In genomic region chr12:123233505-123234299, GRCh38 we compare ENCODE assay signal across 8 cellular contexts. TPM values are rescaled to one million over a fixed set of nuclear protein-coding genes. Genes with fewer than 3 reads are reported as not detected.
DNase-seq lines count a peak whose midpoint lies in the region; ATAC-seq lines count a peak whose summit lies in the region.

No MANE protein-coding gene starts in this region.

- ATAC-seq in HG03354 (IDR thresholded peaks at IDR 0.05; ENCODE audit: poor library complexity, severe bottlenecking, unreplicated experiment), result peak; percentile 19
- peak; percentile 20 to 32 for ATAC-seq in right cardiac atrium

- intact Hi-C loops in right cardiac atrium (cut with DNase I), result loop anchor here in 3 of 4 donors (5.0 to 10.0 kb wide), 4 partner anchors 189 to 369 kb away; partner anchors contain the start of genes ARL6IP4 (in 1 of the 3) and OGFOD2 (in 1 of the 3)

- H3K4me3 ChIP-seq in right cardiac atrium (ENCODE audit: low read length) (peak overlapping the region; percentile 88), skin epidermis (peak overlapping the region; percentile 60 to 96 (median 77))

- peaks cover 30% of the 10 kb centered on the region for H3K36me3 Mint-ChIP-seq in activated naive CD4-positive, alpha-beta T cell treated with anti-CD3 and anti-CD28 coated beads, Interleukin-2, amount 10 ng/mL, durations not matched to agents 7 days and 5 days
- peaks cover 46% of the 10 kb centered on the region for H3K36me3 Mint-ChIP-seq in activated CD4-positive, alpha-beta memory T cell treated with anti-CD3 and anti-CD28 coated beads, Interleukin-2, amount 10 ng/mL, durations not matched to agents 7 days and 5 days (ENCODE audit: low read depth)

- H3K4me3 Mint-ChIP-seq in activated naive CD4-positive, alpha-beta T cell treated with anti-CD3 and anti-CD28 coated beads, Interleukin-2, amount 10 ng/mL, durations not matched to agents 7 days and 5 days, result peak overlapping the region; percentile 96
- H3K4me3 Mint-ChIP-seq in activated CD4-positive, alpha-beta memory T cell treated with anti-CD3 and anti-CD28 coated beads, Interleukin-2, amount 10 ng/mL, durations not matched to agents 7 days and 5 days, result peak overlapping the region; percentile 94

- H3K27ac ChIP-seq in right cardiac atrium (ENCODE audit: low read length) (peak overlapping the region; percentile 75), skin epidermis (peak overlapping the region; percentile 52 to 92 (median 85))

- H3K27ac Mint-ChIP-seq in activated naive CD4-positive, alpha-beta T cell treated with anti-CD3 and anti-CD28 coated beads, Interleukin-2, amount 10 ng/mL, durations not matched to agents 7 days and 5 days, result peak overlapping the region; percentile 99
- H3K27ac Mint-ChIP-seq in activated CD4-positive, alpha-beta memory T cell treated with anti-CD3 and anti-CD28 coated beads, Interleukin-2, amount 10 ng/mL, durations not matched to agents 7 days and 5 days, result peak overlapping the region; percentile 97

- H3K9me3 Mint-ChIP-seq in activated naive CD4-positive, alpha-beta T cell treated with anti-CD3 and anti-CD28 coated beads, Interleukin-2, amount 10 ng/mL, durations not matched to agents 7 days and 5 days, result no peaks in the 10 kb centered on the region
- no peaks in the 10 kb centered on the region for H3K9me3 Mint-ChIP-seq in activated CD4-positive, alpha-beta memory T cell treated with anti-CD3 and anti-CD28 coated beads, Interleukin-2, amount 10 ng/mL, durations not matched to agents 7 days and 5 days

- CTCF ChIA-PET in activated naive CD4-positive, alpha-beta T cell treated with anti-CD3 and anti-CD28 coated beads, Interleukin-2, amount 10 ng/mL, durations not matched to agents 7 days and 5 days (lab: Charles Lee), result interaction anchor here (0.9 to 2.6 kb wide), 6 partner anchors 8 to 191 kb away, joined by 3 to 10 read pairs (median 5); no protein-coding TSS in a partner anchor
- CTCF ChIA-PET in activated CD4-positive, alpha-beta memory T cell treated with anti-CD3 and anti-CD28 coated beads, Interleukin-2, amount 10 ng/mL, durations not matched to agents 7 days and 5 days (lab: Charles Lee), result interaction anchor here (0.9 to 3.4 kb wide), 8 partner anchors 9 to 385 kb away, joined by 3 to 24 read pairs (median 4); partner anchors contain the start of gene KMT5A

- H3K27me3 ChIP-seq in right cardiac atrium (ENCODE audit: control insufficient read depth, insufficient read depth), result no peaks in the 10 kb centered on the region

- H3K27me3 Mint-ChIP-seq in activated naive CD4-positive, alpha-beta T cell treated with anti-CD3 and anti-CD28 coated beads, Interleukin-2, amount 10 ng/mL, durations not matched to agents 7 days and 5 days, result peaks cover 6% of the 10 kb centered on the region
- H3K27me3 Mint-ChIP-seq in activated CD4-positive, alpha-beta memory T cell treated with anti-CD3 and anti-CD28 coated beads, Interleukin-2, amount 10 ng/mL, durations not matched to agents 7 days and 5 days, result no peaks in the 10 kb centered on the region

- no peaks in the 10 kb centered on the region for H3K9me3 ChIP-seq in right cardiac atrium (ENCODE audit: control insufficient read depth, low read length)

- 8% methylated on average over 42 of the region's 42 CpGs for WGBS in right cardiac atrium

- peaks cover 3% of the 10 kb centered on the region for H3K4me1 ChIP-seq in right cardiac atrium (ENCODE audit: control insufficient read depth, insufficient read depth, low read length)

- POLR2A ChIA-PET in activated CD4-positive, alpha-beta memory T cell treated with anti-CD3 and anti-CD28 coated beads, Interleukin-2, amount 10 ng/mL, durations not matched to agents 7 days and 5 days (lab: Charles Lee), result interaction anchor here (0.6 to 5.9 kb wide), 54 partner anchors 9 to 1440 kb away, joined by 3 to 157 read pairs (median 7); partner anchors contain the start of genes ABCB9, ARL6IP4, ATP6V0A2 and DDX55

- DNase-seq in activated naive CD4-positive, alpha-beta T cell treated with anti-CD3 and anti-CD28 coated beads, Interleukin-2, amount 10 ng/mL, durations not matched to agents 7 days and 5 days, result peak; percentile 26
- no peak for DNase-seq in activated naive CD4-positive, alpha-beta T cell treated with anti-CD3 and anti-CD28 coated beads, Interleukin-2, amount 50 U/mL, for 16 hours
- no peak for DNase-seq in activated CD4-positive, alpha-beta memory T cell treated with anti-CD3 and anti-CD28 coated beads, Interleukin-2, amount 10 ng/mL, durations not matched to agents 7 days and 5 days
- DNase-seq in right cardiac atrium (peak in 2 of 3 donors; percentile 52 to 64), mesenteric fat pad (ENCODE audit: low spot score) (no peak)
- DNase-seq in stimulated activated CD4-positive, alpha-beta T cell treated with anti-CD3 and anti-CD28 coated beads, Interleukin-2, amount 100 ng/mL, for 48 hours, result no peak

- peaks cover 81% of the 10 kb centered on the region for H3K4me1 Mint-ChIP-seq in activated naive CD4-positive, alpha-beta T cell treated with anti-CD3 and anti-CD28 coated beads, Interleukin-2, amount 10 ng/mL, durations not matched to agents 7 days and 5 days
- peaks cover 76% of the 10 kb centered on the region for H3K4me1 Mint-ChIP-seq in activated CD4-positive, alpha-beta memory T cell treated with anti-CD3 and anti-CD28 coated beads, Interleukin-2, amount 10 ng/mL, durations not matched to agents 7 days and 5 days

RNA-seq across cellular contexts. Expression of gene MTRFR, which starts 0.5 kb away (rescaled TPM):
- 10 to 100 TPM; 29.9 to 30.0 TPM for total RNA-seq in activated CD4-positive, alpha-beta memory T cell treated with anti-CD3 and anti-CD28 coated beads, Interleukin-2, amount 10 ng/mL, durations not matched to agents 7 days and 5 days
- total RNA-seq in right cardiac atrium (10 to 100 TPM in 3 of 4 donors, 1 to 10 TPM in 1; 9.5 to 12.5 (median 10.7) TPM), mesenteric fat pad (5.4 TPM)
- 14.1 TPM for polyA plus RNA-seq in right cardiac atrium

RNA-seq across cellular contexts. Expression of gene MPHOSPH9, which starts 0.8 kb away (rescaled TPM):
- total RNA-seq in activated CD4-positive, alpha-beta memory T cell treated with anti-CD3 and anti-CD28 coated beads, Interleukin-2, amount 10 ng/mL, durations not matched to agents 7 days and 5 days, result 100 to 1,000 TPM; 113 to 116 TPM
- total RNA-seq in right cardiac atrium, result 10 to 100 TPM; 14.8 to 27.4 (median 22.5) TPM
- 8.0 TPM for polyA plus RNA-seq in right cardiac atrium
- 12.8 TPM for total RNA-seq in mesenteric fat pad

RNA-seq across cellular contexts. Expression of gene CDK2AP1, which starts 38.0 kb away (rescaled TPM):
- total RNA-seq in activated CD4-positive, alpha-beta memory T cell treated with anti-CD3 and anti-CD28 coated beads, Interleukin-2, amount 10 ng/mL, durations not matched to agents 7 days and 5 days, result 10 to 100 TPM; 20.5 to 21.6 TPM
- total RNA-seq in right cardiac atrium (10 to 100 TPM; 76.1 to 95.2 (median 88.9) TPM), mesenteric fat pad (105 TPM)
- 164 TPM for polyA plus RNA-seq in right cardiac atrium

Comparison
In these comparisons a context has a peak if more than half of its experiments do, and no peak if none do; other contexts are left out.
1. DNase-seq: peak in activated naive CD4-positive, alpha-beta T cell treated with anti-CD3 and anti-CD28 coated beads, Interleukin-2, amount 10 ng/mL, durations not matched to agents 7 days and 5 days (single experiment) and right cardiac atrium (2 of 3); none in activated naive CD4-positive, alpha-beta T cell treated with anti-CD3 and anti-CD28 coated beads, Interleukin-2, amount 50 U/mL, for 16 hours (single experiment), activated CD4-positive, alpha-beta memory T cell treated with anti-CD3 and anti-CD28 coated beads, Interleukin-2, amount 10 ng/mL, durations not matched to agents 7 days and 5 days (single experiment), stimulated activated CD4-positive, alpha-beta T cell treated with anti-CD3 and anti-CD28 coated beads, Interleukin-2, amount 100 ng/mL, for 48 hours (0 of 2) and mesenteric fat pad (single experiment).